ENCODE assay signal across 16 cellular contexts in the genomic region with DNA sequence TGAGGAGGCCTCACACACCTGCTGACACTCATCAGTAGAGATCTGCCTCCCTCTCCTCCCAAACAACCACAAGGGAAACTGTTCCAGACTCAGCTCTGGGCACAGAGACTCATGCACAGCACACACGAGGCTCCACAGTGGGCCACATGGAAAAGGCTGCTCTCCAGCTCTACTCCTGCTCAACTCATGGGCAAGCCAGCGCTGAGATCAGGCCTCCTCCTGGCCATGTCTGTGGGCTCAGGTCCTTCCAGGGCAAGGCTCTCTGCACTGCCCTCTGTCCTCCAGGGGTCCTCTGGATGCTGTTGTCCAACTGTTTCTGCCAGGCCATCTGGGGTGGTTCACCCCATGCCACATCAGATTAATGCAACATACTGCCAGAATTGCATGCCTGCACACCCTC. TPM values are rescaled to one million over a fixed set of nuclear protein-coding genes. Genes with fewer than 3 reads are reported as not detected.
DNase-seq lines count a peak whose midpoint lies in the region; ATAC-seq, FAIRE-seq and TF ChIP-seq lines count a peak whose summit lies in the region.
"Had no signal": no experiment of that assay in that cellular context is flagged by ENCODE, and none has a peak within 500 bp of the region (broad histone marks: within the 10 kb centered on the region; RNA-seq: fewer than 3 reads in every experiment).

No MANE protein-coding gene starts in this region.

- peak overlapping the region; percentile 70 for H3K27ac Mint-ChIP-seq in stimulated activated effector memory CD8-positive, alpha-beta T cell treated with anti-CD3 and anti-CD28 coated beads, Interleukin-12 subunit alpha, Interleukin-12 subunit beta, amount 100 ng/mL, for 72 hours
- H3K27ac Mint-ChIP-seq: CD4-positive, alpha-beta memory T cell had no signal

- no peak for TF ChIP-seq CTCF in Peyer's patch (IDR thresholded peaks at IDR 0.05)
- no peak for TF ChIP-seq CTCF in kidney (IDR thresholded peaks at IDR 0.05; ENCODE audit: borderline replicate concordance, extremely low read depth, insufficient read depth)

- no peak overlapping the region for H3K9ac ChIP-seq in kidney (ENCODE audit: low read length in 2 of 2)

- H3K9me3 Mint-ChIP-seq in stimulated activated effector memory CD8-positive, alpha-beta T cell treated with anti-CD3 and anti-CD28 coated beads, Interleukin-12 subunit alpha, Interleukin-12 subunit beta, amount 100 ng/mL, for 72 hours = no peaks in the 10 kb centered on the region
- H3K9me3 Mint-ChIP-seq: CD4-positive, alpha-beta memory T cell had no signal

- DNase-seq in Peyer's patch (no peak), kidney (no peak), H7 (no peak), DMS53 treated with DMSO at 0.1 percent for 48 hours (lab: John Stamatoyannopoulos, UW; ENCODE audit: unreplicated experiment) (no peak)
- DNase-seq in stimulated activated effector memory CD8-positive, alpha-beta T cell treated with anti-CD3 and anti-CD28 coated beads, Interleukin-12 subunit alpha, Interleukin-12 subunit beta, amount 100 ng/mL, for 72 hours (ENCODE audit: low spot score in 2 of 2) = no peak
- no peak for DNase-seq in central memory CD4-positive, alpha-beta T cell
- DNase-seq in stimulated activated CD4-positive, alpha-beta T cell treated with anti-CD3 and anti-CD28 coated beads, Interleukin-12 subunit alpha, Interleukin-12 subunit beta, amount 100 ng/mL, for 4 hours = no peak
- DNase-seq: CD4-positive, alpha-beta memory T cell; KBM-7; NCI-H1092; NCI-H1694; NCI-H2107; NCI-H2227 treated with DMSO at 0.1 percent for 48 hours; NCI-H524 had no signal

- no peaks in the 10 kb centered on the region for H3K36me3 ChIP-seq in Peyer's patch
- no peaks in the 10 kb centered on the region for H3K36me3 ChIP-seq in kidney (ENCODE audit: control insufficient read depth in 1 of 2, insufficient read depth in 2 of 2, low read length in 2 of 2)
- no peaks in the 10 kb centered on the region for H3K36me3 ChIP-seq in H7 (replicated peaks; ENCODE audit: control insufficient read depth, insufficient read depth, low read length)

- H3K27me3 ChIP-seq in Peyer's patch (no peaks in the 10 kb centered on the region), H7 (ENCODE audit: control insufficient read depth, insufficient read depth, low read length) (no peaks in the 10 kb centered on the region)

- no peak for TF ChIP-seq POLR2A in Peyer's patch (IDR thresholded peaks at IDR 0.05)

- H3K27ac ChIP-seq in Peyer's patch (peak overlapping the region in 3 of 4 donors; percentile 59 to 83 (median 77)), kidney (ENCODE audit: low read depth in 2 of 2, low read length in 2 of 2) (peak overlapping the region; percentile 71 to 82)

- no peaks in the 10 kb centered on the region for H3K36me3 Mint-ChIP-seq in stimulated activated effector memory CD8-positive, alpha-beta T cell treated with anti-CD3 and anti-CD28 coated beads, Interleukin-12 subunit alpha, Interleukin-12 subunit beta, amount 100 ng/mL, for 72 hours
- H3K36me3 Mint-ChIP-seq: CD4-positive, alpha-beta memory T cell had no signal

- H3K4me3 ChIP-seq in Peyer's patch (no peak overlapping the region), kidney (ENCODE audit: low read length in 2 of 2) (no peak overlapping the region), H7 (ENCODE audit: insufficient read depth, low read depth, low read length) (no peak overlapping the region)

- peaks cover 20% of the 10 kb centered on the region for H3K4me1 Mint-ChIP-seq in stimulated activated effector memory CD8-positive, alpha-beta T cell treated with anti-CD3 and anti-CD28 coated beads, Interleukin-12 subunit alpha, Interleukin-12 subunit beta, amount 100 ng/mL, for 72 hours

- ATAC-seq in stimulated activated effector memory CD8-positive, alpha-beta T cell treated with anti-CD3 and anti-CD28 coated beads, Interleukin-12 subunit alpha, Interleukin-12 subunit beta, amount 100 ng/mL, for 72 hours = peak; percentile 21
- ATAC-seq: HCT116, Right ventricle myocardium inferior had no signal

- H3K4me3 Mint-ChIP-seq in stimulated activated effector memory CD8-positive, alpha-beta T cell treated with anti-CD3 and anti-CD28 coated beads, Interleukin-12 subunit alpha, Interleukin-12 subunit beta, amount 100 ng/mL, for 72 hours = no peak overlapping the region
- H3K4me3 Mint-ChIP-seq: CD4-positive, alpha-beta memory T cell had no signal

- no peak for FAIRE-seq in kidney (lab: Jason Lieb, UNC)

- intact Hi-C loops in kidney (cut with DNase I) = no loop called here

- H3K4me1 ChIP-seq in Peyer's patch = peaks cover 0 to 48% (median 0%) of the 10 kb centered on the region in 4 donors
- peaks cover 28 to 71% of the 10 kb centered on the region in 2 donors for H3K4me1 ChIP-seq in kidney (ENCODE audit: control insufficient read depth in 1 of 2, insufficient read depth in 1 of 2, low read depth in 1 of 2, low read length in 2 of 2)

- H3K9me3 ChIP-seq in Peyer's patch = no peaks in the 10 kb centered on the region
- no peaks in the 10 kb centered on the region for H3K9me3 ChIP-seq in kidney (ENCODE audit: control insufficient read depth in 1 of 2, low read length in 2 of 2)

RNA-seq across cellular contexts. Expression of a gene that starts 46.0 kb away (rescaled TPM):
- 100 to 1,000 TPM; 129 to 211 (median 176) TPM for total RNA-seq in Peyer's patch
- total RNA-seq in kidney = 65.7 TPM
- polyA plus RNA-seq in kidney (ENCODE audit: insufficient read depth, low read depth, low replicate concordance) = 24.4 TPM
- total RNA-seq in H7 (2014; rRNA removed; shearing (Covaris generic)) = 4.2 and 7.6 TPM in 2 replicates
